1 cellular context compared by ENCODE assay signal in the genomic region with DNA sequence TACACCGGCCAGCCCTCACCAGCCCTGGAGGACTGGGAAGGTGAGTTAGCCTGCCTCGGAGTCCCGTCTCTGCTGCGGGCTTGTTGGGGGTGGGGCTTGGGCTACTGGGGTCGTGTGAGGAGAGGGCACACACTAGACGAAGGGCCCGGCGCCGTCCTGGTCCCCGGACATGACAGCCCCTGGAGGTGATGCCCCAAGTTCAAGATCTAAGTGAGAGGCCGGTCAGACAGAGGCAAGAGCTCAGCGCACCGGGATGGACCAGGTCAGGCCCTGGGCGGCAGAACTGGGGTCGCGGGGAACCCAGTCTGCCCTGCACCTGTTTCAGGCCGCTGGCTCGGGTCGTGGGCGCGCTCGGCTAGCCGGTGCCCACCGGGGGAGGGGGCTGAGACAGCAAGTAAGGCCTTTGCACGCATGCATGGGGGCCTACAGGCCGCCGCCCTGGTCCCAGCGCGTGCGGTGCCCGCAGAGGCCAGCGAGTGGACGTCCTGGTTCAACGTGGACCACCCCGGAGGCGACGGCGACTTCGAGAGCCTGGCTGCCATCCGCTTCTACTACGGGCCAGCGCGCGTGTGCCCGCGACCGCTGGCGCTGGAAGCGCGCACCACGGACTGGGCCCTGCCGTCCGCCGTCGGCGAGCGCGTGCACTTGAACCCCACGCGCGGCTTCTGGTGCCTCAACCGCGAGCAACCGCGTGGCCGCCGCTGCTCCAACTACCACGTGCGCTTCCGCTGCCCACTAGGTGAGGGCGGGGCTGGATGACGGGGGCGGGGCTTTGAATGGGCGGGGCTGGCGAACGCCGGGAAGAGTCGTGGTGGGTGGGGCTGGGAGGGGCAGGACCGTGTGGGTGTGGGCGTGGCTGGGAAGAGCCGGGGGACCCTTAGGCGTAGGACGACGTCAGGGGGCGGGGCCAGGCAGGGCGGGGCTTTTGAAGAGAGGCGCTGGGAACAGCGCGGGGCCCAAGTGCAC.
A peak's percentile ranks its signal among the peaks of the same experiment; 100 is the strongest.
TF ChIP-seq lines count a peak whose summit lies in the region.

No MANE protein-coding gene starts in this region.

TF ChIP-seq in IMR-90, 13 proteins besides CTCF, POLR2A, EP300 and RAD21:
- TF ChIP-seq, protein P1, sequence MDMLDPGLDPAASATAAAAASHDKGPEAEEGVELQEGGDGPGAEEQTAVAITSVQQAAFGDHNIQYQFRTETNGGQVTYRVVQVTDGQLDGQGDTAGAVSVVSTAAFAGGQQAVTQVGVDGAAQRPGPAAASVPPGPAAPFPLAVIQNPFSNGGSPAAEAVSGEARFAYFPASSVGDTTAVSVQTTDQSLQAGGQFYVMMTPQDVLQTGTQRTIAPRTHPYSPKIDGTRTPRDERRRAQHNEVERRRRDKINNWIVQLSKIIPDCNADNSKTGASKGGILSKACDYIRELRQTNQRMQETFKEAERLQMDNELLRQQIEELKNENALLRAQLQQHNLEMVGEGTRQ (IDR thresholded peaks at IDR 0.05; ENCODE audit: low read depth, low read length) = peak; percentile 29; the same call in 1 of the 2 replicates
- TF ChIP-seq FOS (IDR thresholded peaks at IDR 0.05; ENCODE audit: low read depth, low read length) = no peak
